Comparison of ENCODE assay signal across 17 cellular contexts in genomic region chr2:236061497-236061896, GRCh38.
A peak's percentile ranks its signal among the peaks of the same experiment; 100 is the strongest.
DNase-seq lines count a peak whose midpoint lies in the region; ATAC-seq, FAIRE-seq and TF ChIP-seq lines count a peak whose summit lies in the region.
"Had no signal": no experiment of that assay in that cellular context is flagged by ENCODE, and none has a peak within 500 bp of the region (broad histone marks: within the 10 kb centered on the region; RNA-seq: fewer than 3 reads in every experiment).

No MANE protein-coding gene starts in this region.

- peak; percentile 7 for FAIRE-seq in bronchial epithelial cell (lab: Jason Lieb, UNC)
- FAIRE-seq: GM12891, GM18507 had no signal

- DNase-seq in H7 (peak; percentile 78), bronchial epithelial cell (ENCODE audit: low read depth) (no peak), iPS-NIHi11 (ENCODE audit: low spot score) (peak; percentile 37), coronary artery (ENCODE audit: low spot score) (no peak), retina (no peak)
- DNase-seq: C1 segment of cervical spinal cord; Calu3; CD4-positive, alpha-beta memory T cell; COR-L47; DMS53; DMS79 treated with DMSO at 0.1 percent for 48 hours; GF-D8; HFFc6 had no signal

- H3K36me3 ChIP-seq in H7 (replicated peaks; ENCODE audit: control insufficient read depth, insufficient read depth, low read length): no peaks in the 10 kb centered on the region
- H3K36me3 ChIP-seq in bronchial epithelial cell (ENCODE audit: control insufficient read depth, insufficient read depth, low read length): peaks cover 2% of the 10 kb centered on the region
- H3K36me3 ChIP-seq: HAP-1 had no signal

- TF ChIP-seq CTCF in bronchial epithelial cell (IDR thresholded peaks at IDR 0.05; ENCODE audit: insufficient read depth, low read length, severe bottlenecking) (no peak), coronary artery (IDR thresholded peaks at IDR 0.05) (no peak)

- ATAC-seq in GM18909 (IDR thresholded peaks at IDR 0.05; ENCODE audit: poor library complexity, unreplicated experiment): no peak

- no peak overlapping the region for H3K27ac ChIP-seq in coronary artery

- H3K27me3 ChIP-seq in H7 (ENCODE audit: control insufficient read depth, insufficient read depth, low read length): no peaks in the 10 kb centered on the region
- no peaks in the 10 kb centered on the region for H3K27me3 ChIP-seq in bronchial epithelial cell (ENCODE audit: control insufficient read depth, insufficient read depth, low read length)

- no peak overlapping the region for H3K4me3 ChIP-seq in H7 (ENCODE audit: insufficient read depth, low read depth, low read length)
- H3K4me3 ChIP-seq in bronchial epithelial cell (ENCODE audit: low read depth, low read length): no peak overlapping the region
- H3K4me3 ChIP-seq in coronary artery: no peak overlapping the region
- H3K4me3 ChIP-seq: HAP-1 had no signal

Comparison
In these comparisons a context has a peak if more than half of its experiments do, and no peak if none do; other contexts are left out.
1. DNase-seq: peak in H7 (single experiment) and iPS-NIHi11 (single experiment); none in bronchial epithelial cell (single experiment), coronary artery (single experiment) and retina (single experiment).